ENCODE assay signal across 25 cellular contexts in genomic region chr3:29536016-29536736, GRCh38.
"Had no signal": no experiment of that assay in that cellular context is flagged by ENCODE, and none has a peak within 500 bp of the region (broad histone marks: within the 10 kb centered on the region; RNA-seq: fewer than 3 reads in every experiment).

No MANE protein-coding gene starts in this region.

- H3K4me3 ChIP-seq: coronary artery, dorsolateral prefrontal cortex, esophagus muscularis mucosa, heart right ventricle, lung, pancreas, right lobe of liver, tibial artery, upper lobe of left lung, vagina had no signal

- H3K36me3 ChIP-seq: esophagus muscularis mucosa, heart right ventricle, pancreas, right lobe of liver, tibial artery, upper lobe of left lung, vagina had no signal

- ATAC-seq: left lobe of liver; pancreas; stimulated activated memory B cell treated with anti-CD40 and anti-IgM and Interleukin-4, amounts not matched to agents 10 μg/mL and 1 μg/mL and 100 μg/mL, for 72 hours had no signal

- H3K4me1 Mint-ChIP-seq: naive B cell; stimulated activated memory B cell treated with anti-CD40 and anti-IgM and Interleukin-4, amounts not matched to agents 10 μg/mL and 1 μg/mL and 100 μg/mL, for 72 hours had no signal

- H3K9me3 ChIP-seq: esophagus muscularis mucosa, heart right ventricle, pancreas, right lobe of liver, tibial artery, upper lobe of left lung, vagina had no signal

- H3K4me1 ChIP-seq: pancreas, right lobe of liver had no signal

- DNase-seq: dorsolateral prefrontal cortex; effector memory CD4-positive, alpha-beta T cell; foreskin melanocyte; heart right ventricle; hypothalamus; kidney glomerular epithelial cell; mesenchymal stem cell; naive B cell; occipital lobe; pancreas; right lobe of liver; stimulated activated CD4-positive, alpha-beta T cell treated with anti-CD3 and anti-CD28 coated beads, Interleukin-4, amount 100 ng/mL, for 1 hour; stimulated activated CD8-positive, alpha-beta memory T cell treated with anti-CD3 and anti-CD28 coated beads, Interleukin-4, amount 100 ng/mL, for 48 hours; tibial artery; upper lobe of left lung had no signal

- H3K27ac ChIP-seq: dorsolateral prefrontal cortex, epithelial cell of prostate, esophagus muscularis mucosa, pancreas, right lobe of liver, upper lobe of left lung, vagina had no signal

- H3K27ac Mint-ChIP-seq: naive B cell; progenitor cell of endocrine pancreas; stimulated activated memory B cell treated with anti-CD40 and anti-IgM and Interleukin-4, amounts not matched to agents 10 μg/mL and 1 μg/mL and 100 μg/mL, for 72 hours; stimulated activated naive CD8-positive, alpha-beta T cell treated with anti-CD3 and anti-CD28 coated beads, Interleukin-15, Interleukin-2, amounts not matched to agents 100 ng/mL and 50 ng/mL, for 24 hours had no signal

- H3K36me3 Mint-ChIP-seq: naive B cell; stimulated activated memory B cell treated with anti-CD40 and anti-IgM and Interleukin-4, amounts not matched to agents 10 μg/mL and 1 μg/mL and 100 μg/mL, for 72 hours had no signal

- H3K4me3 Mint-ChIP-seq: naive B cell; nephron; stimulated activated memory B cell treated with anti-CD40 and anti-IgM and Interleukin-4, amounts not matched to agents 10 μg/mL and 1 μg/mL and 100 μg/mL, for 72 hours; stimulated activated naive CD8-positive, alpha-beta T cell treated with anti-CD3 and anti-CD28 coated beads, Interleukin-15, Interleukin-2, amounts not matched to agents 100 ng/mL and 50 ng/mL, for 24 hours had no signal

- H3K9me3 Mint-ChIP-seq: naive B cell; nephron; stimulated activated memory B cell treated with anti-CD40 and anti-IgM and Interleukin-4, amounts not matched to agents 10 μg/mL and 1 μg/mL and 100 μg/mL, for 72 hours; stimulated activated naive CD8-positive, alpha-beta T cell treated with anti-CD3 and anti-CD28 coated beads, Interleukin-15, Interleukin-2, amounts not matched to agents 100 ng/mL and 50 ng/mL, for 24 hours had no signal

- H3K27me3 ChIP-seq: esophagus muscularis mucosa, heart right ventricle, pancreas, right lobe of liver, tibial artery, upper lobe of left lung, vagina had no signal
